10 cellular contexts compared by ENCODE assay signal in genomic region chr6:84718421-84718955, GRCh38. TPM values are rescaled to one million over a fixed set of nuclear protein-coding genes. Genes with fewer than 3 reads are reported as not detected.
DNase-seq lines count a peak whose midpoint lies in the region; ATAC-seq, FAIRE-seq and TF ChIP-seq lines count a peak whose summit lies in the region.
"Not testable (repeated sequence)": the region's sequence is repeated elsewhere in the genome, so short reads cannot be mapped to it uniquely, and the experiment has no call there.
"Had no signal": no experiment of that assay in that cellular context is flagged by ENCODE, and none has a peak within 500 bp of the region (broad histone marks: within the 10 kb centered on the region; RNA-seq: fewer than 3 reads in every experiment).

No MANE protein-coding gene starts in this region.

- not testable (repeated sequence) for H3K4ac ChIP-seq in mesendoderm (ENCODE audit: low read depth, low read length)

- not testable (repeated sequence) for H3K4me2 ChIP-seq in K562 (ENCODE audit: insufficient read depth, low read length); mesendoderm (ENCODE audit: low read length)

- H4K20me1 ChIP-seq in K562 (replicated peaks; ENCODE audit: control insufficient read depth, insufficient read depth, low read length), result not testable (repeated sequence)

- H2AK5ac ChIP-seq in mesendoderm (ENCODE audit: low read length), result not testable (repeated sequence)

- in situ Hi-C loops in K562 (cut with MboI), result not testable (repeated sequence)

- BruUV-seq in K562 (replicated peaks; lab: Mats Ljungman, UMichigan), result not testable (repeated sequence)

- H4K5ac ChIP-seq in mesendoderm (ENCODE audit: low read length), result not testable (repeated sequence)

- TF ChIP-seq RAD21 in K562 (CRISPR knock-in tag; conservative IDR thresholded peaks at IDR 0.05 in 1 of 2, IDR thresholded peaks at IDR 0.05 in 1 of 2), result not testable (repeated sequence)

- TF ChIP-seq EP300 in K562 (IDR thresholded peaks at IDR 0.05; ENCODE audit: low read length), result not testable (repeated sequence)

- not testable (repeated sequence) for H2BK15ac ChIP-seq in mesendoderm (replicated peaks; ENCODE audit: low read depth)

- not testable (repeated sequence) for ATAC-seq in K562

- TF ChIP-seq CTCF in HL-60 (IDR thresholded peaks at IDR 0.05; ENCODE audit: insufficient read depth, low read length); K562 (IDR thresholded peaks at IDR 0.05 in 2 of 3, conservative IDR thresholded peaks at IDR 0.05 in 1 of 3; ENCODE audit: insufficient read depth in 2 of 3, low read depth in 1 of 3, low read length in 3 of 3); endothelial cell (IDR thresholded peaks at IDR 0.05; ENCODE audit: unreplicated experiment): not testable (repeated sequence)

- not testable (repeated sequence) for H3K9me1 ChIP-seq in K562 (ENCODE audit: control insufficient read depth, insufficient read depth, low read length)

- H3K9ac ChIP-seq in K562 (ENCODE audit: insufficient read depth in 1 of 2, low read depth in 2 of 2, low read length in 2 of 2); mesendoderm (ENCODE audit: low read length): not testable (repeated sequence)

- H3K4me3 ChIP-seq in HL-60 (replicated peaks; ENCODE audit: insufficient read depth, low read length); K562; mesendoderm (ENCODE audit: low read length): not testable (repeated sequence)

- H3K79me1 ChIP-seq in mesendoderm (ENCODE audit: low read length), result not testable (repeated sequence)

- not testable (repeated sequence) for H2BK5ac ChIP-seq in mesendoderm (ENCODE audit: low read length)

- H3K36me3 ChIP-seq in K562 (ENCODE audit: control insufficient read depth, insufficient read depth, low read length); mesendoderm (ENCODE audit: control insufficient read depth, insufficient read depth, low read length): not testable (repeated sequence)

- not testable (repeated sequence) for FAIRE-seq in K562 (lab: Jason Lieb, UNC)

- not testable (repeated sequence) for H2AFZ ChIP-seq in K562 (ENCODE audit: low read depth, low read length)

- not testable (repeated sequence) for H3K79me2 ChIP-seq in K562 (ENCODE audit: control insufficient read depth, insufficient read depth, low read length); mesendoderm (ENCODE audit: control insufficient read depth, insufficient read depth, low read length)

- not testable (repeated sequence) for H3K36me3 Mint-ChIP-seq in endothelial cell (ENCODE audit: low read depth, unreplicated experiment)

- not testable (repeated sequence) for H3K56ac ChIP-seq in mesendoderm (ENCODE audit: low read length)

- DNase-seq in HL-60 (ENCODE audit: low read depth in 1 of 2, low spot score in 1 of 2) (peak; percentile 4 to 5), OCI-M1 (lab: John Stamatoyannopoulos, UW) (peak; percentile 55), mesendoderm (peak; percentile 69)
- not testable (repeated sequence) for DNase-seq in K562 (ENCODE audit: extremely low read depth in 1 of 4, low spot score in 3 of 4); endothelial cell (ENCODE audit: low spot score)

- H3K4me3 Mint-ChIP-seq in endothelial cell (ENCODE audit: unreplicated experiment), result not testable (repeated sequence)

- not testable (repeated sequence) for TF ChIP-seq POLR2A in K562 (conservative IDR thresholded peaks at IDR 0.05)

- not testable (repeated sequence) for H3K27ac ChIP-seq in HL-60 (replicated peaks); K562 (ENCODE audit: extremely low read depth, low read depth, low read length); mesendoderm (ENCODE audit: low read depth, low read length)

- CTCF ChIA-PET in K562 (lab: Yijun Ruan, JAX; ENCODE audit: low intra/inter-chr PET ratio), result not testable (repeated sequence)

- POLR2A ChIA-PET in K562 (lab: Yijun Ruan, JAX), result not testable (repeated sequence)

- H3K9me3 Mint-ChIP-seq in endothelial cell (ENCODE audit: unreplicated experiment), result not testable (repeated sequence)

- H3K9me3 ChIP-seq in K562 (replicated peaks; ENCODE audit: control insufficient read depth, insufficient read depth, low read depth, low read length), result not testable (repeated sequence)

- H3K18ac ChIP-seq in mesendoderm (ENCODE audit: low read length), result not testable (repeated sequence)

- 28% methylated on average over 3 of the region's 3 CpGs for WGBS in K562 (ENCODE audit: insufficient coverage, low coverage, missing lambda C conversion rate)
- WGBS in mesendoderm (ENCODE audit: extremely low coverage, insufficient coverage, low lambda C conversion rate), result no CpG with 5 or more reads among the region's 3 CpGs

- H3K27ac Mint-ChIP-seq in endothelial cell (ENCODE audit: unreplicated experiment), result peak overlapping the region; percentile 9

- H3K4me1 Mint-ChIP-seq in endothelial cell (ENCODE audit: unreplicated experiment), result peaks cover 13% of the 10 kb centered on the region

- H3K27me3 Mint-ChIP-seq in endothelial cell (ENCODE audit: unreplicated experiment), result not testable (repeated sequence)

- intact Hi-C loops in K562 (cut with micrococcal nuclease), result not testable (repeated sequence)

- H3K23ac ChIP-seq in mesendoderm (ENCODE audit: low read length), result not testable (repeated sequence)

- not testable (repeated sequence) for H4K8ac ChIP-seq in mesendoderm (ENCODE audit: low read depth, low read length)

- not testable (repeated sequence) for H3K27me3 ChIP-seq in HL-60 (ENCODE audit: insufficient read depth, poor library complexity, severe bottlenecking); K562 (ENCODE audit: control insufficient read depth in 2 of 2, insufficient read depth in 2 of 2, low read length in 2 of 2); mesendoderm (ENCODE audit: insufficient read depth, low read length, poor library complexity)

- not testable (repeated sequence) for H2BK120ac ChIP-seq in mesendoderm (ENCODE audit: low read depth, low read length)

- not testable (repeated sequence) for H3K4me1 ChIP-seq in K562 (replicated peaks in 1 of 2; ENCODE audit: control insufficient read depth in 2 of 2, insufficient read depth in 2 of 2, low read length in 2 of 2); mesendoderm (ENCODE audit: control insufficient read depth, low read depth, low read length)

TF ChIP-seq in K562, 482 proteins besides CTCF, POLR2A, EP300 and RAD21:
- TF ChIP-seq NFIX (CRISPR knock-in tag; IDR thresholded peaks at IDR 0.05; ENCODE audit: low read depth), result peak; percentile 81
- peak; percentile 44; the same call in 1 of the 2 replicates for TF ChIP-seq SOX6 (IDR thresholded peaks at IDR 0.05)
- TF ChIP-seq NFIC (IDR thresholded peaks at IDR 0.05), result peak; percentile 94

RNA-seq across cellular contexts. Expression of gene TBX18, which starts 45.9 kb away (rescaled TPM):
- 48.3 and 55.1 TPM in 2 replicates for total RNA-seq in K562 (2011; cell fraction: chromatin; rRNA removed; ENCODE audit: low replicate concordance)
- 26.8 and 27.0 TPM in 2 replicates for total RNA-seq in K562 (2011; cell fraction: nucleolus; rRNA removed)
- 29.4 and 61.1 TPM in 2 replicates for total RNA-seq in K562 (2011; cell fraction: nucleoplasm; rRNA removed)
- total RNA-seq in K562 (2014; rRNA removed), result 22.0 and 22.7 TPM in 2 replicates
- total RNA-seq in K562 (2014; rRNA removed; fragmentation: Illumina TruSeq; extraction: Trizol), result 18.3 and 21.1 TPM in 2 replicates
- total RNA-seq in K562 (2015; rRNA removed; fragmentation: Illumina TruSeq; extraction: Trizol), result 18.1 and 20.7 TPM in 2 replicates
- 28.0 and 32.9 TPM in 2 replicates for total RNA-seq in K562 (2021)
- 36.1 and 41.4 TPM in 2 replicates for polyA plus RNA-seq in K562 (2011; rRNA removed)
- 32.0 and 43.8 TPM in 2 replicates for polyA plus RNA-seq in K562 (2011; cell fraction: cytosol; rRNA removed)
- polyA plus RNA-seq in K562 (2011; cell fraction: nucleus; rRNA removed), result 78.3 and 79.7 TPM in 2 replicates
- 18.2 and 18.7 TPM in 2 replicates for polyA plus RNA-seq in K562 (2012)
- 17.6 and 22.8 TPM in 2 replicates for polyA plus RNA-seq in K562 (2014; fragmentation: Illumina TruSeq; extraction: Trizol)
- 1 to 10 TPM; 4.0 to 4.8 TPM for polyA plus RNA-seq in K562 (2014; fragmentation: Nextera tagmentation; extraction: Ambion mirVana)
- 19.2 and 26.8 TPM in 2 replicates for polyA plus RNA-seq in K562 (2014; rRNA removed)
- 71.1 and 83.2 TPM in 2 replicates for polyA minus RNA-seq in K562 (2011; rRNA and poly(A)+ RNA removed)
- polyA minus RNA-seq in K562 (2011; cell fraction: cytosol; rRNA and poly(A)+ RNA removed), result 24.1 and 25.9 TPM in 2 replicates
- 79.0 and 112 TPM in 2 replicates for polyA minus RNA-seq in K562 (2011; cell fraction: nucleus; rRNA and poly(A)+ RNA removed)
- total RNA-seq in endothelial cell (ENCODE audit: unreplicated experiment), result 9.4 TPM
- 0.08 TPM for polyA plus RNA-seq in mesendoderm (2013, experiment 1 of 2)
- polyA plus RNA-seq in mesendoderm (2013, experiment 2 of 2), result 0.01 TPM
- total RNA-seq: CD4-positive, alpha-beta memory T cell; CD4-positive, CD25-positive, alpha-beta regulatory T cell; CD8-positive, alpha-beta memory T cell; G401 had no signal
- polyA plus RNA-seq: CD14-positive monocyte; CD4-positive, alpha-beta memory T cell; CD4-positive, CD25-positive, alpha-beta regulatory T cell; CD8-positive, alpha-beta memory T cell had no signal
